Comparison of ENCODE assay signal across 16 cellular contexts in genomic region chr16:3698941-3699340, GRCh38. TPM values are rescaled to one million over a fixed set of nuclear protein-coding genes. Genes with fewer than 3 reads are reported as not detected.
DNase-seq lines count a peak whose midpoint lies in the region; ATAC-seq and TF ChIP-seq lines count a peak whose summit lies in the region.
"Had no signal": no experiment of that assay in that cellular context is flagged by ENCODE, and none has a peak within 500 bp of the region (broad histone marks: within the 10 kb centered on the region; RNA-seq: fewer than 3 reads in every experiment).

No MANE protein-coding gene starts in this region.

- in situ Hi-C loops in astrocyte of the spinal cord (cut with HindIII; ENCODE audit: low sequenced_read_pairs) (no loop called here), gastrocnemius medialis (cut with MboI; ENCODE audit: low sequenced_read_pairs in 4 of 4) (loop anchor here in 2 of 4 donors (10.0 to 25.0 kb wide), 2 partner anchors 176 to 188 kb away; partner anchors contain the start of gene CREBBP (in 1 of the 2))

- ATAC-seq in gastrocnemius medialis = no peak
- no peak for ATAC-seq in left cardiac atrium
- ATAC-seq: gastroesophageal sphincter, left lung had no signal

- no peak for TF ChIP-seq POLR2A in gastrocnemius medialis (IDR thresholded peaks at IDR 0.05)

- no peaks in the 10 kb centered on the region for H3K36me3 ChIP-seq in gastrocnemius medialis
- no peaks in the 10 kb centered on the region for H3K36me3 ChIP-seq in colonic mucosa
- H3K36me3 ChIP-seq: left lung, uterus had no signal

- no peaks in the 10 kb centered on the region for H3K27me3 ChIP-seq in gastrocnemius medialis
- no peaks in the 10 kb centered on the region for H3K27me3 ChIP-seq in colonic mucosa
- H3K27me3 ChIP-seq: dorsolateral prefrontal cortex, gastroesophageal sphincter, left lung, sigmoid colon, uterus had no signal

- TF ChIP-seq CTCF in astrocyte of the spinal cord (IDR thresholded peaks at IDR 0.05; ENCODE audit: low read depth, low read length) (no peak), gastrocnemius medialis (IDR thresholded peaks at IDR 0.05 in 4 of 5, conservative IDR thresholded peaks at IDR 0.05 in 1 of 5) (no peak), colonic mucosa (IDR thresholded peaks at IDR 0.05) (no peak)

- DNase-seq in Jurkat, Clone E6-1 (ENCODE audit: low read depth, low spot score) = peak; percentile 98
- DNase-seq in SIG-M5 (lab: John Stamatoyannopoulos, UW) = peak; percentile 33
- DNase-seq in astrocyte of the spinal cord (ENCODE audit: low read depth, low spot score) = peak; percentile 39
- no peak for DNase-seq in gastrocnemius medialis
- DNase-seq in colonic mucosa = no peak
- no peak for DNase-seq in COLO829 (ENCODE audit: low spot score)
- DNase-seq in left cardiac atrium = no peak
- DNase-seq: activated CD4-positive, alpha-beta T cell treated with anti-CD3 and anti-CD28 coated beads, Interleukin-2, amount 50 U/mL, for 48 hours; dorsolateral prefrontal cortex; left lung; NCI-H774; sigmoid colon; stimulated activated CD4-positive, alpha-beta T cell treated with anti-CD3 and anti-CD28 coated beads, Interleukin-2, amount 100 ng/mL, for 48 hours; uterus had no signal

- peaks cover 19 to 20% of the 10 kb centered on the region in 2 donors for H3K4me1 ChIP-seq in gastrocnemius medialis
- no peaks in the 10 kb centered on the region for H3K4me1 ChIP-seq in colonic mucosa
- H3K4me1 ChIP-seq: gastroesophageal sphincter, left lung, sigmoid colon, uterus had no signal

- intact Hi-C loops in gastrocnemius medialis (cut with DNase I; ENCODE audit: low total_unique reads) (no loop called here), colonic mucosa (cut with DNase I) (no loop called here), left cardiac atrium (cut with DNase I) (no loop called here)

- peak overlapping the region; percentile 79 to 92 (median 88) for H3K27ac ChIP-seq in gastrocnemius medialis
- H3K27ac ChIP-seq in colonic mucosa = no peak overlapping the region
- H3K27ac ChIP-seq: dorsolateral prefrontal cortex, epithelial cell of prostate, gastroesophageal sphincter, left lung, sigmoid colon, uterus had no signal

- H3K9ac ChIP-seq in colonic mucosa (ENCODE audit: low read depth in 2 of 2, low read length in 2 of 2) = no peak overlapping the region

- H3K4me3 ChIP-seq in Jurkat, Clone E6-1 (ENCODE audit: low read length) = no peak overlapping the region
- no peak overlapping the region for H3K4me3 ChIP-seq in astrocyte of the spinal cord (ENCODE audit: low read depth, low read length)
- no peak overlapping the region for H3K4me3 ChIP-seq in gastrocnemius medialis
- H3K4me3 ChIP-seq in colonic mucosa = no peak overlapping the region
- H3K4me3 ChIP-seq: dorsolateral prefrontal cortex, gastroesophageal sphincter, left lung, sigmoid colon, uterus had no signal

- H3K9me3 ChIP-seq in gastrocnemius medialis = no peaks in the 10 kb centered on the region
- no peaks in the 10 kb centered on the region for H3K9me3 ChIP-seq in colonic mucosa
- H3K9me3 ChIP-seq: gastroesophageal sphincter, left lung, sigmoid colon, uterus had no signal

RNA-seq across cellular contexts. Expression of gene TRAP1, which starts 18.4 kb away (rescaled TPM):
- polyA plus RNA-seq in Jurkat, Clone E6-1 (2012; ENCODE audit: insufficient read depth, insufficient read length) = 166 TPM
- 100 to 1,000 TPM; 103 to 140 (median 122) TPM for total RNA-seq in gastrocnemius medialis
- total RNA-seq in colonic mucosa = 100 to 1,000 TPM in 1 of 2 donors, 10 to 100 TPM in 1; 75.0 to 165 TPM
- 100 to 1,000 TPM in 1 of 2 donors, 10 to 100 TPM in 1; 85.7 to 120 TPM for total RNA-seq in left cardiac atrium

RNA-seq across cellular contexts. Expression of gene DNASE1, which starts 44.5 kb away (rescaled TPM):
- polyA plus RNA-seq in Jurkat, Clone E6-1 (2012; ENCODE audit: insufficient read depth, insufficient read length) = 22.2 TPM
- total RNA-seq in gastrocnemius medialis (1 to 10 TPM; 2.5 to 7.3 (median 3.5) TPM), colonic mucosa (10 to 100 TPM; 10.4 to 22.2 TPM), left cardiac atrium (1 to 10 TPM; 3.0 to 5.8 TPM)

Comparison
In these comparisons a context has a peak if more than half of its experiments do, and no peak if none do; other contexts are left out.
1. DNase-seq: peak in Jurkat, Clone E6-1 (single experiment), SIG-M5 (single experiment) and astrocyte of the spinal cord (single experiment); none in gastrocnemius medialis (0 of 2), colonic mucosa (single experiment), COLO829 (single experiment) and left cardiac atrium (single experiment).